8 cellular contexts compared by ENCODE assay signal in genomic region chr1:1630965-1631792, GRCh38. TPM values are rescaled to one million over a fixed set of nuclear protein-coding genes. Genes with fewer than 3 reads are reported as not detected.
DNase-seq lines count a peak whose midpoint lies in the region; ATAC-seq, FAIRE-seq and TF ChIP-seq lines count a peak whose summit lies in the region.

No MANE protein-coding gene starts in this region.

- FAIRE-seq in frontal cortex (lab: Jason Lieb, UNC) = no peak

- TF ChIP-seq CTCF in DND-41 (IDR thresholded peaks at IDR 0.05; ENCODE audit: borderline replicate concordance, extremely low read depth, low read length, poor library complexity, severe bottlenecking) (no peak), SU-DHL-6 (IDR thresholded peaks at IDR 0.05; ENCODE audit: insufficient read depth, low read length, poor library complexity, severe bottlenecking) (no peak)

- H3K27me3 ChIP-seq in DND-41 (ENCODE audit: insufficient read depth, low read length, poor library complexity) = no peaks in the 10 kb centered on the region
- H3K27me3 ChIP-seq in SU-DHL-6 (ENCODE audit: low read length) = no peaks in the 10 kb centered on the region
- peaks cover 0 to 39% (median 18%) of the 10 kb centered on the region in 3 experiments for H3K27me3 ChIP-seq in neuronal stem cell (ENCODE audit: control insufficient read depth in 3 of 3, insufficient read depth in 3 of 3, low read depth in 1 of 3, low read length in 3 of 3)

- peak overlapping the region; percentile 73 for H3K27ac ChIP-seq in DND-41 (ENCODE audit: low read length)
- no peak overlapping the region for H3K27ac ChIP-seq in SU-DHL-6 (ENCODE audit: low read depth, low read length)
- H3K27ac ChIP-seq in neuronal stem cell (replicated peaks; ENCODE audit: low read length) = no peak overlapping the region

- ATAC-seq in DND-41 (ENCODE audit: insufficient read depth, low read depth) = no peak
- no peak for ATAC-seq in GM19328 (IDR thresholded peaks at IDR 0.05; ENCODE audit: unreplicated experiment)
- ATAC-seq in GM18909 (IDR thresholded peaks at IDR 0.05; ENCODE audit: poor library complexity, unreplicated experiment) = no peak

- H4K91ac ChIP-seq in neuronal stem cell (ENCODE audit: low read depth, low read length, poor library complexity) = no peak overlapping the region

- peak overlapping the region; percentile 93 for H2BK5ac ChIP-seq in neuronal stem cell (ENCODE audit: low read length)

- H4K8ac ChIP-seq in neuronal stem cell (ENCODE audit: low read depth, low read length) = peak overlapping the region; percentile 17

- H2AK5ac ChIP-seq in neuronal stem cell (ENCODE audit: low read depth, low read length) = peak overlapping the region; percentile 84

- WGBS in neuronal stem cell (ENCODE audit: extremely low coverage in 2 of 2, insufficient read length in 2 of 2, insufficient replicate concordance in 1 of 2), 2 donors = no CpG with 5 or more reads among the region's 79 CpGs

- H3K79me2 ChIP-seq in DND-41 (ENCODE audit: insufficient read depth, low read length) (no peaks in the 10 kb centered on the region), SU-DHL-6 (ENCODE audit: insufficient read depth, low read length) (no peaks in the 10 kb centered on the region)

- peak overlapping the region; percentile 79 for H3K4me2 ChIP-seq in DND-41 (ENCODE audit: insufficient read depth, low read length)
- H3K4me2 ChIP-seq in SU-DHL-6 (ENCODE audit: low read depth, low read length, poor library complexity, severe bottlenecking) = peak overlapping the region; percentile 79
- peak overlapping the region; percentile 49 for H3K4me2 ChIP-seq in neuronal stem cell (ENCODE audit: insufficient read depth, low read length, poor library complexity, severe bottlenecking)

- H2BK15ac ChIP-seq in neuronal stem cell (ENCODE audit: low read length) = peak overlapping the region; percentile 81

- H2AFZ ChIP-seq in DND-41 (ENCODE audit: low read depth, low read length) = peak overlapping the region; percentile 66
- no peak overlapping the region for H2AFZ ChIP-seq in SU-DHL-6 (ENCODE audit: low read depth, low read length, severe bottlenecking)
- peak overlapping the region; percentile 82 for H2AFZ ChIP-seq in neuronal stem cell (ENCODE audit: low read length)

- H3K23ac ChIP-seq in neuronal stem cell (ENCODE audit: low read depth, low read length, poor library complexity) = peak overlapping the region; percentile 44

- H3K9ac ChIP-seq in DND-41 (ENCODE audit: low read depth, low read length) (peak overlapping the region; percentile 82), SU-DHL-6 (ENCODE audit: low read length) (peak overlapping the region; percentile 58), neuronal stem cell (ENCODE audit: low read depth, low read length, poor library complexity) (peak overlapping the region; percentile 44)

- no peak overlapping the region for H2BK12ac ChIP-seq in neuronal stem cell (ENCODE audit: low read length)

- H3K4ac ChIP-seq in neuronal stem cell (ENCODE audit: low read length) = no peak overlapping the region

- DNase-seq in DND-41 (no peak), frontal cortex (ENCODE audit: low spot score in 2 of 2) (peak; percentile 82 to 83), neuronal stem cell (ENCODE audit: low spot score) (no peak), GF-D8 (lab: John Stamatoyannopoulos, UW) (no peak)
- DNase-seq in stimulated activated CD4-positive, alpha-beta T cell treated with anti-CD3 and anti-CD28 coated beads, Interleukin-12 subunit alpha, Interleukin-12 subunit beta, amount 100 ng/mL, for 4 hours = no peak

- H2BK120ac ChIP-seq in neuronal stem cell (ENCODE audit: low read depth, low read length) = no peak overlapping the region

- H3K4me1 ChIP-seq in DND-41 (ENCODE audit: insufficient read depth, low read length) (peaks cover 15% of the 10 kb centered on the region), neuronal stem cell (ENCODE audit: control insufficient read depth in 2 of 2, insufficient read depth in 1 of 2, low read depth in 1 of 2, low read length in 2 of 2) (no peaks in the 10 kb centered on the region)

- H3F3A ChIP-seq in SU-DHL-6 (ENCODE audit: insufficient read depth) = no peaks in the 10 kb centered on the region

- no peaks in the 10 kb centered on the region for H3K9me3 ChIP-seq in DND-41 (ENCODE audit: insufficient read depth, low read length, severe bottlenecking)
- no peaks in the 10 kb centered on the region for H3K9me3 ChIP-seq in SU-DHL-6 (ENCODE audit: insufficient read depth, low read length)
- H3K9me3 ChIP-seq in neuronal stem cell (replicated peaks in 1 of 2; ENCODE audit: control insufficient read depth in 2 of 2, insufficient read depth in 1 of 2, low read depth in 1 of 2, low read length in 2 of 2) = no peaks in the 10 kb centered on the region

- H3K9me2 ChIP-seq in SU-DHL-6 (replicated peaks; ENCODE audit: insufficient read depth, low read length) = no peaks in the 10 kb centered on the region

- no peaks in the 10 kb centered on the region for H3K36me3 ChIP-seq in DND-41 (ENCODE audit: insufficient read depth, low read length)
- H3K36me3 ChIP-seq in SU-DHL-6 (ENCODE audit: low read length) = no peaks in the 10 kb centered on the region
- peaks cover under 1 to 4% of the 10 kb centered on the region in 2 donors for H3K36me3 ChIP-seq in neuronal stem cell (replicated peaks in 1 of 2; ENCODE audit: control insufficient read depth in 2 of 2, insufficient read depth in 2 of 2, low read length in 2 of 2)

- no peak overlapping the region for H3K14ac ChIP-seq in neuronal stem cell (ENCODE audit: low read length)

- H3K4me3 ChIP-seq in DND-41 (ENCODE audit: low read depth in 1 of 2, low read length in 2 of 2) (peak overlapping the region in 1 of 2 experiments; percentile 56; a peak in 2 of 4 replicates), SU-DHL-6 (ENCODE audit: insufficient read depth, low read length, poor library complexity, severe bottlenecking) (no peak overlapping the region), neuronal stem cell (ENCODE audit: low read length in 2 of 2) (peak overlapping the region in 1 of 2 donors; percentile 51)

- peaks cover 3% of the 10 kb centered on the region for H3K79me1 ChIP-seq in neuronal stem cell (ENCODE audit: low read depth, low read length)

- H3K18ac ChIP-seq in neuronal stem cell (ENCODE audit: low read length) = peak overlapping the region; percentile 91

- no peaks in the 10 kb centered on the region; the same call in 1 of the 2 replicates for H4K20me1 ChIP-seq in DND-41 (ENCODE audit: insufficient read depth, low read length)
- H4K20me1 ChIP-seq in SU-DHL-6 (ENCODE audit: low read depth, low read length) = no peaks in the 10 kb centered on the region

RNA-seq across cellular contexts. Expression of gene MMP23B, which starts 0.8 kb away (rescaled TPM):
- 0.82 TPM for total RNA-seq in frontal cortex
- 11.0 TPM for polyA plus RNA-seq in neuronal stem cell (2013, experiment 1 of 2)
- polyA plus RNA-seq in neuronal stem cell (2013, experiment 2 of 2) = 10.6 TPM

RNA-seq across cellular contexts. Expression of gene MIB2, which starts 15.9 kb away (rescaled TPM):
- total RNA-seq in frontal cortex = 45.7 TPM
- 60.6 TPM for polyA plus RNA-seq in neuronal stem cell (2013, experiment 1 of 2)
- polyA plus RNA-seq in neuronal stem cell (2013, experiment 2 of 2) = 58.5 TPM

RNA-seq across cellular contexts. Expression of gene CDK11B, which starts 27.6 kb away (rescaled TPM):
- total RNA-seq in frontal cortex = 9.0 TPM
- 40.1 TPM for polyA plus RNA-seq in neuronal stem cell (2013, experiment 1 of 2)
- 41.3 TPM for polyA plus RNA-seq in neuronal stem cell (2013, experiment 2 of 2)

RNA-seq across cellular contexts. Expression of gene FNDC10, which starts 31.2 kb away (rescaled TPM):
- total RNA-seq in frontal cortex = 2.9 TPM
- polyA plus RNA-seq in neuronal stem cell (2013, experiment 1 of 2) = 12.4 TPM
- polyA plus RNA-seq in neuronal stem cell (2013, experiment 2 of 2) = 11.8 TPM

RNA-seq across cellular contexts. Expression of gene SSU72, which starts 56.5 kb away (rescaled TPM):
- 34.2 TPM for total RNA-seq in frontal cortex
- polyA plus RNA-seq in neuronal stem cell (2013, experiment 1 of 2) = 147 TPM
- polyA plus RNA-seq in neuronal stem cell (2013, experiment 2 of 2) = 144 TPM

Comparison
In these comparisons a context has a peak if more than half of its experiments do, and no peak if none do; other contexts are left out.
1. DNase-seq: peak in frontal cortex (2 of 2); none in DND-41 (single experiment), neuronal stem cell (single experiment), GF-D8 (single experiment) and stimulated activated CD4-positive, alpha-beta T cell treated with anti-CD3 and anti-CD28 coated beads, Interleukin-12 subunit alpha, Interleukin-12 subunit beta, amount 100 ng/mL, for 4 hours (single experiment).
2. Peak in every context shown above with its lines, with median percentiles within 50 percentile points of each other: H3K4me2 ChIP-seq and H3K9ac ChIP-seq.